ENCODE assay signal across 14 cellular contexts in the genomic region with DNA sequence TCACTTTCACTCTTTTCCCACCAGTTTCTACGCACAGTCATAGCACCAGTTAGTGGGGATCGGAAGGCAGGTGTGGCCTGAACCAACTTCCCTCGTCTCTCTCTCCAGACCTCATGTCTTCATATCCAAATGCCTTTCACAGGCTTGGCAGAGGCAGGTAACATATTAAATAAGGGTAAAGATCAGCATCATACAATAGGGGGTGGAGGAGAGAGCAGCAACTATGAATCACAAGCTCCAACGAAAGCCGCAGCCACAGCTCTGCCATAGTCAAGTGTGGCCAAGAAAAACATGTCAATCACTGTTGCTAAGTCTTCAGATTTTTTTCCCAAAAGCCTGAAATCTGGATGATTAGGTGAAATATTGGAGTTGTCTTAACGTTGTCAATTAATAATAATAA. TPM values are rescaled to one million over a fixed set of nuclear protein-coding genes. Genes with fewer than 3 reads are reported as not detected.
DNase-seq lines count a peak whose midpoint lies in the region; ATAC-seq and TF ChIP-seq lines count a peak whose summit lies in the region.
"Had no signal": no experiment of that assay in that cellular context is flagged by ENCODE, and none has a peak within 500 bp of the region (broad histone marks: within the 10 kb centered on the region; RNA-seq: fewer than 3 reads in every experiment).

No MANE protein-coding gene starts in this region.

- H3K4me3 Mint-ChIP-seq in type B pancreatic cell: no peak overlapping the region
- H3K4me3 Mint-ChIP-seq: activated CD4-positive, alpha-beta memory T cell treated with anti-CD3 and anti-CD28 coated beads, Interleukin-2, amount 10 ng/mL, durations not matched to agents 7 days and 5 days; activated naive CD8-positive, alpha-beta T cell treated with anti-CD3 and anti-CD28 coated beads, Interleukin-2, amount 10 ng/mL, durations not matched to agents 7 days and 5 days had no signal

- H3K4me3 ChIP-seq in astrocyte of the cerebellum (ENCODE audit: low read depth, low read length): no peak overlapping the region
- H3K4me3 ChIP-seq: lung, psoas muscle, testis had no signal

- H3K27ac Mint-ChIP-seq in type B pancreatic cell: peak overlapping the region; percentile 54
- H3K27ac Mint-ChIP-seq: activated CD4-positive, alpha-beta memory T cell treated with anti-CD3 and anti-CD28 coated beads, Interleukin-2, amount 10 ng/mL, durations not matched to agents 7 days and 5 days; activated naive CD8-positive, alpha-beta T cell treated with anti-CD3 and anti-CD28 coated beads, Interleukin-2, amount 10 ng/mL, durations not matched to agents 7 days and 5 days had no signal

- H3K36me3 Mint-ChIP-seq in type B pancreatic cell: no peaks in the 10 kb centered on the region

- peaks cover 15% of the 10 kb centered on the region for H3K4me1 Mint-ChIP-seq in type B pancreatic cell (ENCODE audit: unreplicated experiment)

- DNase-seq in NCI-H2227 (lab: John Stamatoyannopoulos, UW; ENCODE audit: unreplicated experiment) (peak; percentile 7), NCI-H2227 treated with DMSO at 0.1 percent for 48 hours (lab: John Stamatoyannopoulos, UW) (no peak), astrocyte of the cerebellum (ENCODE audit: low read depth) (peak; percentile 59), kidney glomerular epithelial cell (lab: John Stamatoyannopoulos, UW) (peak; percentile 92), type B pancreatic cell (ENCODE audit: extremely low spot score, unreplicated experiment) (no peak), amniotic stem cell (lab: John Stamatoyannopoulos, UW) (no peak)
- DNase-seq in activated T-cell treated with anti-CD3 and anti-CD28 coated beads, Interleukin-2, amount 50 U/mL, for 1 hour: no peak
- DNase-seq: activated CD4-positive, alpha-beta memory T cell treated with anti-CD3 and anti-CD28 coated beads, Interleukin-2, amount 10 ng/mL, durations not matched to agents 7 days and 5 days; activated naive CD8-positive, alpha-beta T cell treated with anti-CD3 and anti-CD28 coated beads, Interleukin-2, amount 10 ng/mL, durations not matched to agents 7 days and 5 days; NCI-H146; psoas muscle; testis had no signal

- TF ChIP-seq CTCF in astrocyte of the cerebellum (IDR thresholded peaks at IDR 0.05; ENCODE audit: low read depth, low read length, missing control alignments) (no peak), type B pancreatic cell (conservative IDR thresholded peaks at IDR 0.05) (no peak)

- no peaks in the 10 kb centered on the region for H3K27me3 Mint-ChIP-seq in type B pancreatic cell
- H3K27me3 Mint-ChIP-seq: activated CD4-positive, alpha-beta memory T cell treated with anti-CD3 and anti-CD28 coated beads, Interleukin-2, amount 10 ng/mL, durations not matched to agents 7 days and 5 days had no signal

- ATAC-seq in HG03097 (IDR thresholded peaks at IDR 0.05; ENCODE audit: low FRiP score, unreplicated experiment): no peak
- ATAC-seq: psoas muscle had no signal

- in situ Hi-C loops in astrocyte of the cerebellum (cut with HindIII; ENCODE audit: low sequenced_read_pairs): no loop called here

- H3K9me3 Mint-ChIP-seq in type B pancreatic cell: peaks cover 11% of the 10 kb centered on the region
- H3K9me3 Mint-ChIP-seq: activated CD4-positive, alpha-beta memory T cell treated with anti-CD3 and anti-CD28 coated beads, Interleukin-2, amount 10 ng/mL, durations not matched to agents 7 days and 5 days had no signal

RNA-seq across cellular contexts. Expression of gene AP1S3, which starts 40.3 kb away (rescaled TPM):
- 7.8 and 16.1 TPM in 2 replicates for total RNA-seq in type B pancreatic cell (ENCODE audit: low replicate concordance)

Comparison
In these comparisons a context has a peak if more than half of its experiments do, and no peak if none do; other contexts are left out.
1. DNase-seq: peak in NCI-H2227 (single experiment), astrocyte of the cerebellum (single experiment) and kidney glomerular epithelial cell (single experiment); none in NCI-H2227 treated with DMSO at 0.1 percent for 48 hours (single experiment), type B pancreatic cell (single experiment), amniotic stem cell (single experiment) and activated T-cell treated with anti-CD3 and anti-CD28 coated beads, Interleukin-2, amount 50 U/mL, for 1 hour (single experiment).